In genomic region chr15:58043192-58043903, GRCh38 we compare ENCODE assay signal across 8 cellular contexts. TPM values are rescaled to one million over a fixed set of nuclear protein-coding genes. Genes with fewer than 3 reads are reported as not detected.
A peak's percentile ranks its signal among the peaks of the same experiment; 100 is the strongest.
DNase-seq lines count a peak whose midpoint lies in the region; ATAC-seq and TF ChIP-seq lines count a peak whose summit lies in the region.

No MANE protein-coding gene starts in this region.

- H3K79me2 ChIP-seq in parathyroid adenoma = no peaks in the 10 kb centered on the region

- TF ChIP-seq EP300 in esophagus muscularis mucosa (IDR thresholded peaks at IDR 0.05) = no peak

- H3K9me3 ChIP-seq in esophagus muscularis mucosa (no peaks in the 10 kb centered on the region), parathyroid adenoma (ENCODE audit: control insufficient read depth, low read length) (no peaks in the 10 kb centered on the region)

- 46% methylated on average over 5 of the region's 5 CpGs for WGBS in esophagus muscularis mucosa

- peak; percentile 60 for DNase-seq in DMS 273 (lab: John Stamatoyannopoulos, UW; ENCODE audit: unreplicated experiment)
- peak; percentile 10 for DNase-seq in KG1 (lab: John Stamatoyannopoulos, UW)
- no peak for DNase-seq in esophagus muscularis mucosa (ENCODE audit: extremely low spot score)

- H3K4me3 ChIP-seq in WI38 (ENCODE audit: low read depth, low read length) (no peak overlapping the region), esophagus muscularis mucosa (no peak overlapping the region), parathyroid adenoma (ENCODE audit: low read depth, low read length) (no peak overlapping the region)

- H3K4me1 ChIP-seq in esophagus muscularis mucosa = peaks cover 6 to 13% (median 7%) of the 10 kb centered on the region in 4 donors
- no peaks in the 10 kb centered on the region for H3K4me1 ChIP-seq in parathyroid adenoma

- no peaks in the 10 kb centered on the region for H3K36me3 ChIP-seq in esophagus muscularis mucosa
- H3K36me3 ChIP-seq in parathyroid adenoma (ENCODE audit: control insufficient read depth, insufficient read depth, low read length) = no peaks in the 10 kb centered on the region

- TF ChIP-seq CTCF in WI38 (IDR thresholded peaks at IDR 0.05; ENCODE audit: low read depth, low read length) (peak; percentile 63; the same call in 1 of the 2 replicates), esophagus muscularis mucosa (IDR thresholded peaks at IDR 0.05) (peak in 2 of 3 experiments; percentile 35 to 55), parathyroid adenoma (IDR thresholded peaks at IDR 0.05) (peak; percentile 52)

- ATAC-seq in HG02884 (IDR thresholded peaks at IDR 0.05; ENCODE audit: unreplicated experiment) (no peak), GM19463 (IDR thresholded peaks at IDR 0.05; ENCODE audit: unreplicated experiment) (no peak), GM21529 (IDR thresholded peaks at IDR 0.05; ENCODE audit: unreplicated experiment) (no peak)

- H2AFZ ChIP-seq in parathyroid adenoma = no peak overlapping the region

- H3K27me3 ChIP-seq in esophagus muscularis mucosa (no peaks in the 10 kb centered on the region), parathyroid adenoma (ENCODE audit: control insufficient read depth, insufficient read depth, low read length) (no peaks in the 10 kb centered on the region)

- H3K27ac ChIP-seq in esophagus muscularis mucosa (replicated peaks in 1 of 4) = no peak overlapping the region
- no peak overlapping the region for H3K27ac ChIP-seq in parathyroid adenoma

- H3K9ac ChIP-seq in parathyroid adenoma = no peak overlapping the region

- intact Hi-C loops in esophagus muscularis mucosa (cut with DNase I) = no loop called here

- TF ChIP-seq POLR2A in esophagus muscularis mucosa (IDR thresholded peaks at IDR 0.05; ENCODE audit: low read depth) = no peak

- no peak overlapping the region for H3K4me2 ChIP-seq in parathyroid adenoma (ENCODE audit: low read length)

RNA-seq across cellular contexts. Expression of gene ALDH1A2, which starts 22.2 kb away (rescaled TPM):
- 10 to 100 TPM; 13.3 to 41.2 (median 19.8) TPM for total RNA-seq in esophagus muscularis mucosa
